ENCODE assay signal across 8 cellular contexts in genomic region chr1:21779613-21780521, GRCh38.
A peak's percentile ranks its signal among the peaks of the same experiment; 100 is the strongest.
DNase-seq lines count a peak whose midpoint lies in the region; ATAC-seq lines count a peak whose summit lies in the region.

No MANE protein-coding gene starts in this region.

- H3K27ac Mint-ChIP-seq in activated naive CD4-positive, alpha-beta T cell treated with anti-CD3 and anti-CD28 coated beads, Interleukin-2, amount 50 U/mL, for 24 hours = peak overlapping the region; percentile 98

- H3K27me3 Mint-ChIP-seq in activated naive CD4-positive, alpha-beta T cell treated with anti-CD3 and anti-CD28 coated beads, Interleukin-2, amount 50 U/mL, for 24 hours = no peaks in the 10 kb centered on the region

- peak overlapping the region; percentile 88 for H3K4me3 Mint-ChIP-seq in activated naive CD4-positive, alpha-beta T cell treated with anti-CD3 and anti-CD28 coated beads, Interleukin-2, amount 50 U/mL, for 24 hours

- ATAC-seq in GM18861 (IDR thresholded peaks at IDR 0.05; ENCODE audit: unreplicated experiment) = peak; percentile 26
- ATAC-seq in HG03460 (IDR thresholded peaks at IDR 0.05; ENCODE audit: unreplicated experiment) = peak; percentile 30
- no peak for ATAC-seq in HG03457 (IDR thresholded peaks at IDR 0.05; ENCODE audit: unreplicated experiment)

- peak; percentile 43 to 54 for DNase-seq in stimulated activated CD4-positive, alpha-beta T cell treated with anti-CD3 and anti-CD28 coated beads, Interleukin-15, amount 100 ng/mL, for 48 hours (ENCODE audit: low read depth in 2 of 2)
- DNase-seq in dedifferentiated amniotic fluid mesenchymal stem cell (ENCODE audit: extremely low spot score) (no peak), NCI-H146 treated with DMSO at 0.1 percent for 48 hours (lab: John Stamatoyannopoulos, UW; ENCODE audit: unreplicated experiment) (no peak), COLO829 (ENCODE audit: low spot score) (no peak)

- H3K36me3 Mint-ChIP-seq in activated naive CD4-positive, alpha-beta T cell treated with anti-CD3 and anti-CD28 coated beads, Interleukin-2, amount 50 U/mL, for 24 hours = peaks cover 6% of the 10 kb centered on the region

- no peaks in the 10 kb centered on the region for H3K9me3 Mint-ChIP-seq in activated naive CD4-positive, alpha-beta T cell treated with anti-CD3 and anti-CD28 coated beads, Interleukin-2, amount 50 U/mL, for 24 hours

- peaks cover 57% of the 10 kb centered on the region for H3K4me1 Mint-ChIP-seq in activated naive CD4-positive, alpha-beta T cell treated with anti-CD3 and anti-CD28 coated beads, Interleukin-2, amount 50 U/mL, for 24 hours

Comparison
In these comparisons a context has a peak if more than half of its experiments do, and no peak if none do; other contexts are left out.
1. DNase-seq: peak in stimulated activated CD4-positive, alpha-beta T cell treated with anti-CD3 and anti-CD28 coated beads, Interleukin-15, amount 100 ng/mL, for 48 hours (2 of 2); none in dedifferentiated amniotic fluid mesenchymal stem cell (single experiment), NCI-H146 treated with DMSO at 0.1 percent for 48 hours (single experiment) and COLO829 (single experiment).